38 cellular contexts compared by ENCODE assay signal in the genomic region with DNA sequence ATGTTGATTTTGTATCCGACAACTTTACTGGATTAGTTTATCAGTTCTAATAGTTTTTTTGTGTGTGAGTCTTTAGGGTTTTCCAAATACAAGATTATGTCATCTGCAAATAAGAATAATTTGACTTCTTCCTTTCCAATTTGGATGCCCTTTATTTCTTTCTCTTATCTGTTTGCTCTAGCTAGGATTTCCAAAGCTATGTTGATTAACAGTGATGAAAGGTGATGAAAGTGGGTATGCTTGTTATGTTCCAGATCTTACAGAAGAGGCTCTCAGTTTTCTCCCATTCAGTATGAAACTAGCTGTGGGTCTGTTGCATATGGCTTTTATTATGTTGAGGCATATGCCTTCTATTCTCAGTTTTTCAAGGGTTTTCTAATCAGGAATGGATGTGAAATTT. TPM values are rescaled to one million over a fixed set of nuclear protein-coding genes. Genes with fewer than 3 reads are reported as not detected.
"Had no signal": no experiment of that assay in that cellular context is flagged by ENCODE, and none has a peak within 500 bp of the region (broad histone marks: within the 10 kb centered on the region; RNA-seq: fewer than 3 reads in every experiment).

No MANE protein-coding gene starts in this region.

- H3K9me3 ChIP-seq: MG63 had no signal

- H3K9ac ChIP-seq: KMS-11 had no signal

- DNase-seq: Karpas-422, Kasumi-1, MG63, MM.1S, MV-4-11, NCI-H1048, NCI-H1092, NCI-H1092 treated with DMSO at 0.1 percent for 48 hours, NCI-H1105, NCI-H1105 treated with DMSO at 0.1 percent for 48 hours, NCI-H1417, NCI-H1417 treated with DMSO at 0.1 percent for 48 hours, NCI-H1436, NCI-H1436 treated with DMSO at 0.1 percent for 48 hours, NCI-H146, NCI-H1694, NCI-H1694 treated with DMSO at 0.1 percent for 48 hours, NCI-H187, NCI-H187 treated with DMSO at 0.1 percent for 48 hours, NCI-H1930, NCI-H2029, NCI-H2029 treated with DMSO at 0.1 percent for 48 hours, NCI-H2081, NCI-H2081 treated with DMSO at 0.1 percent for 48 hours, NCI-H2107, NCI-H2171, NCI-H2171 treated with DMSO at 0.1 percent for 48 hours, NCI-H2227 treated with DMSO at 0.1 percent for 48 hours, NCI-H226, NCI-H345, NCI-H446, NCI-H446 treated with DMSO at 0.1 percent for 48 hours, NCI-H510A, NCI-H510A treated with DMSO at 0.1 percent for 48 hours had no signal

- H3K27ac ChIP-seq: KMS-11 had no signal

- H3K4me3 ChIP-seq: MG63 had no signal

- H3K4me2 ChIP-seq: KMS-11 had no signal

- H3K36me3 ChIP-seq: MG63 had no signal

RNA-seq across cellular contexts. Expression of gene CHRNB4, which starts 56.4 kb away (rescaled TPM):
- total RNA-seq: LHCN-M2, M059J, MCF 10A had no signal
